Comparison of ENCODE assay signal across 2 cellular contexts in genomic region chr12:77104281-77104680, GRCh38.
TF ChIP-seq lines count a peak whose summit lies in the region.

No MANE protein-coding gene starts in this region.

TF ChIP-seq in IMR-90, 13 proteins besides CTCF, POLR2A, EP300 and RAD21:
- TF ChIP-seq CHD1 (IDR thresholded peaks at IDR 0.05; ENCODE audit: low read depth, low read length), result no peak
- TF ChIP-seq RFX5 (IDR thresholded peaks at IDR 0.05; ENCODE audit: low read depth, low read length), result no peak
- TF ChIP-seq RCOR1 (IDR thresholded peaks at IDR 0.05; ENCODE audit: insufficient replicate concordance, low read length), result no peak
- TF ChIP-seq BHLHE40 (IDR thresholded peaks at IDR 0.05; ENCODE audit: low read depth, low read length), result no peak
- TF ChIP-seq FOS (IDR thresholded peaks at IDR 0.05; ENCODE audit: low read depth, low read length), result no peak
- no peak for TF ChIP-seq CEBPB (IDR thresholded peaks at IDR 0.05; ENCODE audit: low read depth, low read length)
- TF ChIP-seq MAZ (IDR thresholded peaks at IDR 0.05; ENCODE audit: borderline replicate concordance, low read depth, low read length), result no peak
- no peak for TF ChIP-seq SMC3 (IDR thresholded peaks at IDR 0.05; ENCODE audit: low read depth, low read length)
- TF ChIP-seq MXI1 (IDR thresholded peaks at IDR 0.05; ENCODE audit: borderline replicate concordance, low read depth, low read length), result no peak
- TF ChIP-seq, protein P1, sequence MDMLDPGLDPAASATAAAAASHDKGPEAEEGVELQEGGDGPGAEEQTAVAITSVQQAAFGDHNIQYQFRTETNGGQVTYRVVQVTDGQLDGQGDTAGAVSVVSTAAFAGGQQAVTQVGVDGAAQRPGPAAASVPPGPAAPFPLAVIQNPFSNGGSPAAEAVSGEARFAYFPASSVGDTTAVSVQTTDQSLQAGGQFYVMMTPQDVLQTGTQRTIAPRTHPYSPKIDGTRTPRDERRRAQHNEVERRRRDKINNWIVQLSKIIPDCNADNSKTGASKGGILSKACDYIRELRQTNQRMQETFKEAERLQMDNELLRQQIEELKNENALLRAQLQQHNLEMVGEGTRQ (IDR thresholded peaks at IDR 0.05; ENCODE audit: low read depth, low read length), result no peak
- TF ChIP-seq, protein P2, sequence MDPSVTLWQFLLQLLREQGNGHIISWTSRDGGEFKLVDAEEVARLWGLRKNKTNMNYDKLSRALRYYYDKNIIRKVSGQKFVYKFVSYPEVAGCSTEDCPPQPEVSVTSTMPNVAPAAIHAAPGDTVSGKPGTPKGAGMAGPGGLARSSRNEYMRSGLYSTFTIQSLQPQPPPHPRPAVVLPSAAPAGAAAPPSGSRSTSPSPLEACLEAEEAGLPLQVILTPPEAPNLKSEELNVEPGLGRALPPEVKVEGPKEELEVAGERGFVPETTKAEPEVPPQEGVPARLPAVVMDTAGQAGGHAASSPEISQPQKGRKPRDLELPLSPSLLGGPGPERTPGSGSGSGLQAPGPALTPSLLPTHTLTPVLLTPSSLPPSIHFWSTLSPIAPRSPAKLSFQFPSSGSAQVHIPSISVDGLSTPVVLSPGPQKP (IDR thresholded peaks at IDR 0.05; ENCODE audit: borderline replicate concordance, low read depth, low read length), result no peak
- TF ChIP-seq NFE2L2 (IDR thresholded peaks at IDR 0.05; ENCODE audit: low read depth, low read length), result no peak
- TF ChIP-seq MAFK (IDR thresholded peaks at IDR 0.05; ENCODE audit: low read depth, low read length), result no peak
TF ChIP-seq in IMR-90: peak in this region for 0.

TF ChIP-seq in endothelial cell of umbilical vein, 7 proteins besides CTCF, POLR2A, EP300 and RAD21:
- TF ChIP-seq GATA2 (IDR thresholded peaks at IDR 0.05; ENCODE audit: insufficient read depth, insufficient read length, low read depth, low read length) (no peak), JUN (IDR thresholded peaks at IDR 0.05; ENCODE audit: borderline replicate concordance, insufficient read depth, insufficient read length, low read depth) (no peak), EZH2 (IDR thresholded peaks at IDR 0.05; ENCODE audit: borderline replicate concordance, low read depth, low read length, severe bottlenecking) (no peak), FOS (IDR thresholded peaks at IDR 0.05; ENCODE audit: borderline replicate concordance, insufficient read depth, low read length) (no peak), POLR2AphosphoS5 (IDR thresholded peaks at IDR 0.05; ENCODE audit: insufficient read depth, low read depth, low read length) (no peak), MYC (IDR thresholded peaks at IDR 0.05; ENCODE audit: low read depth, low read length) (no peak), MAX (IDR thresholded peaks at IDR 0.05; ENCODE audit: insufficient read depth, insufficient read length) (no peak)
